Comparison of ENCODE assay signal across 17 cellular contexts in the genomic region with DNA sequence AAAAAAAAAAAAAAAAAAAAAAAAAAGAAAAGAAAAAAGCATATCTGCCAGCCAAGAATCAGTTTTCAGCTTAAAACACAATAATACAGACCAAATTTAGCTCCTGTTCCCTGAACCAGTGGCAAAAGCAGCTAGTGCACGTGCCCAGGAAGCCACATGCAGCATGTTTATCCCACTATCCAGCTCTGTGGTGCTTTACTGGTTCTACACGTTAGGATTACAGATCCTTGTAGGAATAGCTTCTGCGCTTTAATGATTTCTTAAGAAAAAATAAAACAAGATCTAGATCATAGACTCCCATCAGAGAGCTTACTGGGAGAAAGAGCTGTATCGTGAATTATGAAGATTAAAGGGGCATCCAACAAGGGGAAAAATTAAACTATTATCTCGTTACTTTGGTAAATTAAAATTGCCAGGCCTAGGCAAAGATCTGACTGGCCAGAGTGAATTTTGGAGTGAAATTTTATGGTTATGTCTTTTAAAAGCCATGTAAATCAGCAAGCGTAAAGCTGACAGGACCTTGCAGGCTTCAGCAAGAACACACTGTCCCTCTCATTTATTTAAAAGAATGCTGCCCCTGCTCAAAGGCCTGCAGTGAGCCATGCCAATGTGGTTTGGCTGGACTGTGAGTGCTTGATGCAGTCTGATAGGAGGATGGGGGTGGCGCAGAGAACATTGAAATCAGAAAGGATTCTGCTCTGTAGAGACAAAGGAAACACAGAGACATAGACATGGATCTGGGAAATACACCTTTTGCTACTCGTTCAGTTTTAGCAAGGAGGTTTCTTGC.
DNase-seq lines count a peak whose midpoint lies in the region; ATAC-seq, FAIRE-seq and TF ChIP-seq lines count a peak whose summit lies in the region.
"Had no signal": no experiment of that assay in that cellular context is flagged by ENCODE, and none has a peak within 500 bp of the region (broad histone marks: within the 10 kb centered on the region; RNA-seq: fewer than 3 reads in every experiment).

No MANE protein-coding gene starts in this region.

- TF ChIP-seq CTCF in astrocyte (IDR thresholded peaks at IDR 0.05; ENCODE audit: insufficient read depth, low read depth, low read length) (no peak), neural progenitor cell (IDR thresholded peaks at IDR 0.05) (no peak), thyroid gland (IDR thresholded peaks at IDR 0.05) (no peak)

- no peak overlapping the region for H3K9ac ChIP-seq in astrocyte (ENCODE audit: low read length)
- H3K9ac ChIP-seq in neural progenitor cell, result no peak overlapping the region

- peak; percentile 31 for DNase-seq in astrocyte (ENCODE audit: low read depth)
- DNase-seq in head of caudate nucleus, result peak; percentile 66 to 95 (median 88)
- DNase-seq in neural progenitor cell (ENCODE audit: low spot score), result no peak
- DNase-seq in thyroid gland, result peak; percentile 49 to 53
- DNase-seq in activated CD8-positive, alpha-beta T cell treated with anti-CD3 and anti-CD28 coated beads, Interleukin-2, amount 10 ng/mL, durations not matched to agents 7 days and 5 days, result no peak
- DNase-seq in NCI-H146 treated with DMSO at 0.1 percent for 48 hours (lab: John Stamatoyannopoulos, UW; ENCODE audit: unreplicated experiment), result no peak
- DNase-seq: activated CD4-positive, alpha-beta T cell treated with anti-CD3 and anti-CD28 coated beads, Interleukin-2, amount 10 ng/mL, durations not matched to agents 7 days and 5 days; activated gamma-delta T cell; CD8-positive, alpha-beta T cell; cortex of kidney; glutamatergic neuron; KBM-7; mesendoderm; NCI-H2029 treated with DMSO at 0.1 percent for 48 hours; stimulated activated CD4-positive, alpha-beta T cell treated with anti-CD3 and anti-CD28 coated beads, Interleukin-15, amount 100 ng/mL, for 24 hours had no signal

- H3K4me1 Mint-ChIP-seq in astrocyte (ENCODE audit: low read depth, unreplicated experiment), result no peaks in the 10 kb centered on the region
- peaks cover 12% of the 10 kb centered on the region for H3K4me1 Mint-ChIP-seq in neural progenitor cell
- H3K4me1 Mint-ChIP-seq in activated CD8-positive, alpha-beta T cell treated with anti-CD3 and anti-CD28 coated beads, Interleukin-2, amount 10 ng/mL, durations not matched to agents 7 days and 5 days (ENCODE audit: low read depth), result no peaks in the 10 kb centered on the region
- H3K4me1 Mint-ChIP-seq: activated CD4-positive, alpha-beta T cell treated with anti-CD3 and anti-CD28 coated beads, Interleukin-2, amount 10 ng/mL, durations not matched to agents 7 days and 5 days had no signal

- no peak overlapping the region for H3K27ac ChIP-seq in astrocyte (ENCODE audit: low read depth, low read length)
- no peak overlapping the region for H3K27ac ChIP-seq in neural progenitor cell
- no peak overlapping the region for H3K27ac ChIP-seq in thyroid gland

- H3K27me3 Mint-ChIP-seq in astrocyte (ENCODE audit: low read depth, unreplicated experiment), result no peaks in the 10 kb centered on the region
- H3K27me3 Mint-ChIP-seq in neural progenitor cell (ENCODE audit: insufficient read depth, low read depth), result peaks cover 2% of the 10 kb centered on the region
- H3K27me3 Mint-ChIP-seq in activated CD8-positive, alpha-beta T cell treated with anti-CD3 and anti-CD28 coated beads, Interleukin-2, amount 10 ng/mL, durations not matched to agents 7 days and 5 days (ENCODE audit: low read depth), result no peaks in the 10 kb centered on the region

- CTCF ChIA-PET in activated CD8-positive, alpha-beta T cell treated with anti-CD3 and anti-CD28 coated beads, Interleukin-2, amount 10 ng/mL, durations not matched to agents 7 days and 5 days (lab: Charles Lee), result no interaction called here

- H2AFZ ChIP-seq in astrocyte (ENCODE audit: low read depth, low read length), result no peak overlapping the region
- peak overlapping the region; percentile 67 for H2AFZ ChIP-seq in neural progenitor cell (replicated peaks)

- 74 to 75% methylated on average over 8 of the region's 8 CpGs for whole genome bisulfite sequencing in thyroid gland, 2 donors

- no peak overlapping the region for H3K4me3 ChIP-seq in astrocyte (ENCODE audit: insufficient read depth, low read depth, low read length)
- H3K4me3 ChIP-seq in neural progenitor cell, result no peak overlapping the region
- no peak overlapping the region for H3K4me3 ChIP-seq in thyroid gland (replicated peaks in 1 of 3)

- H3K4me1 ChIP-seq in astrocyte (ENCODE audit: insufficient read depth, low read length) (no peaks in the 10 kb centered on the region), neural progenitor cell (peaks cover 12% of the 10 kb centered on the region), thyroid gland (peaks cover 0 to 4% of the 10 kb centered on the region in 2 donors)

- no peaks in the 10 kb centered on the region for H3K36me3 ChIP-seq in astrocyte (ENCODE audit: insufficient read depth, low read length)
- no peaks in the 10 kb centered on the region for H3K36me3 ChIP-seq in neural progenitor cell
- no peaks in the 10 kb centered on the region for H3K36me3 ChIP-seq in thyroid gland

- H4K20me1 ChIP-seq in astrocyte (ENCODE audit: insufficient read depth, low read length) (no peaks in the 10 kb centered on the region), neural progenitor cell (ENCODE audit: low read depth) (no peaks in the 10 kb centered on the region)

- POLR2A ChIA-PET in activated CD8-positive, alpha-beta T cell treated with anti-CD3 and anti-CD28 coated beads, Interleukin-2, amount 10 ng/mL, durations not matched to agents 7 days and 5 days (lab: Charles Lee), result no interaction called here

- H3K36me3 Mint-ChIP-seq in astrocyte (ENCODE audit: low read depth, unreplicated experiment), result peaks cover 2% of the 10 kb centered on the region
- no peaks in the 10 kb centered on the region for H3K36me3 Mint-ChIP-seq in neural progenitor cell
- no peaks in the 10 kb centered on the region for H3K36me3 Mint-ChIP-seq in activated CD8-positive, alpha-beta T cell treated with anti-CD3 and anti-CD28 coated beads, Interleukin-2, amount 10 ng/mL, durations not matched to agents 7 days and 5 days (ENCODE audit: low read depth)
- H3K36me3 Mint-ChIP-seq: CD8-positive, alpha-beta T cell had no signal

- H3K79me2 ChIP-seq in astrocyte (ENCODE audit: insufficient read depth, low read length), result no peaks in the 10 kb centered on the region
- no peaks in the 10 kb centered on the region for H3K79me2 ChIP-seq in neural progenitor cell (ENCODE audit: low read depth)

- no peaks in the 10 kb centered on the region for H3F3A ChIP-seq in neural progenitor cell (ENCODE audit: low read depth)

- no peak overlapping the region for H3K4me2 ChIP-seq in astrocyte (ENCODE audit: low read length)
- H3K4me2 ChIP-seq in neural progenitor cell, result no peak overlapping the region

- no peak for FAIRE-seq in astrocyte (lab: Jason Lieb, UNC)

- H3K9me3 ChIP-seq in astrocyte (ENCODE audit: insufficient read depth, low read depth, low read length) (no peaks in the 10 kb centered on the region), neural progenitor cell (ENCODE audit: low read depth) (no peaks in the 10 kb centered on the region), thyroid gland (no peaks in the 10 kb centered on the region)

- TF ChIP-seq POLR2A in thyroid gland (IDR thresholded peaks at IDR 0.05), result no peak

- ATAC-seq in HG02588 (IDR thresholded peaks at IDR 0.05; ENCODE audit: unreplicated experiment) (no peak), HG02852 (IDR thresholded peaks at IDR 0.05; ENCODE audit: unreplicated experiment) (no peak)
- ATAC-seq in activated CD8-positive, alpha-beta T cell treated with anti-CD3 and anti-CD28 coated beads, Interleukin-2, amount 10 ng/mL, durations not matched to agents 7 days and 5 days, result no peak
- ATAC-seq: CD8-positive, alpha-beta T cell had no signal

- H3K27me3 ChIP-seq in astrocyte (ENCODE audit: insufficient read depth, low read length), result no peaks in the 10 kb centered on the region
- H3K27me3 ChIP-seq in neural progenitor cell, result no peaks in the 10 kb centered on the region
- no peaks in the 10 kb centered on the region for H3K27me3 ChIP-seq in thyroid gland

- H3K4me3 Mint-ChIP-seq in astrocyte (ENCODE audit: unreplicated experiment), result no peak overlapping the region
- no peak overlapping the region for H3K4me3 Mint-ChIP-seq in neural progenitor cell
- no peak overlapping the region for H3K4me3 Mint-ChIP-seq in activated CD8-positive, alpha-beta T cell treated with anti-CD3 and anti-CD28 coated beads, Interleukin-2, amount 10 ng/mL, durations not matched to agents 7 days and 5 days
- H3K4me3 Mint-ChIP-seq: activated CD4-positive, alpha-beta T cell treated with anti-CD3 and anti-CD28 coated beads, Interleukin-2, amount 10 ng/mL, durations not matched to agents 7 days and 5 days; CD8-positive, alpha-beta T cell had no signal

- intact Hi-C loops in head of caudate nucleus (cut with DNase I) (loop anchor here (5.0 kb wide), 1 partner anchor 37 kb away; no protein-coding TSS in a partner anchor), thyroid gland (cut with DNase I) (no loop called here)

- H3K27ac Mint-ChIP-seq in astrocyte (ENCODE audit: unreplicated experiment), result no peak overlapping the region
- H3K27ac Mint-ChIP-seq in neural progenitor cell, result peak overlapping the region; percentile 11
- H3K27ac Mint-ChIP-seq in activated CD8-positive, alpha-beta T cell treated with anti-CD3 and anti-CD28 coated beads, Interleukin-2, amount 10 ng/mL, durations not matched to agents 7 days and 5 days, result no peak overlapping the region
- H3K27ac Mint-ChIP-seq: activated CD4-positive, alpha-beta T cell treated with anti-CD3 and anti-CD28 coated beads, Interleukin-2, amount 10 ng/mL, durations not matched to agents 7 days and 5 days; CD8-positive, alpha-beta T cell had no signal

- H3K9me3 Mint-ChIP-seq in astrocyte (ENCODE audit: unreplicated experiment), result no peaks in the 10 kb centered on the region
- H3K9me3 Mint-ChIP-seq in neural progenitor cell, result no peaks in the 10 kb centered on the region
- no peaks in the 10 kb centered on the region for H3K9me3 Mint-ChIP-seq in activated CD8-positive, alpha-beta T cell treated with anti-CD3 and anti-CD28 coated beads, Interleukin-2, amount 10 ng/mL, durations not matched to agents 7 days and 5 days (ENCODE audit: insufficient read depth)
- H3K9me3 Mint-ChIP-seq: activated CD4-positive, alpha-beta T cell treated with anti-CD3 and anti-CD28 coated beads, Interleukin-2, amount 10 ng/mL, durations not matched to agents 7 days and 5 days; CD8-positive, alpha-beta T cell had no signal

Comparison
In these comparisons a context has a peak if more than half of its experiments do, and no peak if none do; other contexts are left out.
1. DNase-seq: peak in astrocyte (single experiment), head of caudate nucleus (42 of 42) and thyroid gland (2 of 2); none in neural progenitor cell (single experiment), activated CD8-positive, alpha-beta T cell treated with anti-CD3 and anti-CD28 coated beads, Interleukin-2, amount 10 ng/mL, durations not matched to agents 7 days and 5 days (single experiment) and NCI-H146 treated with DMSO at 0.1 percent for 48 hours (single experiment).